Comparison of ENCODE assay signal across 8 cellular contexts in genomic region chr2:26764078-26764887, GRCh38. TPM values are rescaled to one million over a fixed set of nuclear protein-coding genes. Genes with fewer than 3 reads are reported as not detected.
DNase-seq lines count a peak whose midpoint lies in the region; ATAC-seq and TF ChIP-seq lines count a peak whose summit lies in the region.

A gene with protein sequence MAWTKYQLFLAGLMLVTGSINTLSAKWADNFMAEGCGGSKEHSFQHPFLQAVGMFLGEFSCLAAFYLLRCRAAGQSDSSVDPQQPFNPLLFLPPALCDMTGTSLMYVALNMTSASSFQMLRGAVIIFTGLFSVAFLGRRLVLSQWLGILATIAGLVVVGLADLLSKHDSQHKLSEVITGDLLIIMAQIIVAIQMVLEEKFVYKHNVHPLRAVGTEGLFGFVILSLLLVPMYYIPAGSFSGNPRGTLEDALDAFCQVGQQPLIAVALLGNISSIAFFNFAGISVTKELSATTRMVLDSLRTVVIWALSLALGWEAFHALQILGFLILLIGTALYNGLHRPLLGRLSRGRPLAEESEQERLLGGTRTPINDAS (plus strand): TSS chr2:26764284. CDS start chr2:26764350, 66 bp downstream.

- DNase-seq in CD1c-positive myeloid dendritic cell (ENCODE audit: extremely low spot score): peak; percentile 90
- no peak for DNase-seq in NT2/D1 (ENCODE audit: low read depth, low spot score)
- DNase-seq in activated T-cell treated with anti-CD3 and anti-CD28 coated beads for 48 hours (ENCODE audit: low read depth): peak; percentile 80
- DNase-seq in epithelial cell of prostate (ENCODE audit: low read depth, low spot score): no peak
- DNase-seq in mucosa of descending colon: peak; percentile 86 to 90 (median 89)
- DNase-seq in stimulated activated CD8-positive, alpha-beta memory T cell treated with anti-CD3 and anti-CD28 coated beads, Interleukin-4, amount 100 ng/mL, for 1 hour (ENCODE audit: low read depth in 2 of 2, low spot score in 1 of 2): peak; percentile 60 to 65

- peaks cover 11% of the 10 kb centered on the region for H3K36me3 ChIP-seq in NT2/D1 (ENCODE audit: insufficient read depth, insufficient read length, low read length)
- H3K36me3 ChIP-seq in mucosa of descending colon (ENCODE audit: low read depth): no peaks in the 10 kb centered on the region

- H3K27ac ChIP-seq in epithelial cell of prostate: peak within 1 kb of the TSS; percentile 79

- intact Hi-C loops in mucosa of descending colon (cut with DNase I, micrococcal nuclease): no loop called here

- no peaks in the 10 kb centered on the region for H3K27me3 ChIP-seq in NT2/D1 (ENCODE audit: insufficient read depth, insufficient read length)

- H3K4me3 ChIP-seq in NT2/D1 (ENCODE audit: insufficient read length, low read depth): peak within 1 kb of the TSS; percentile 76
- peak within 1 kb of the TSS; percentile 94 for H3K4me3 ChIP-seq in mucosa of descending colon

- no peaks in the 10 kb centered on the region for H3K9me3 ChIP-seq in NT2/D1 (ENCODE audit: insufficient read depth, low read length)
- no peaks in the 10 kb centered on the region for H3K9me3 ChIP-seq in mucosa of descending colon

- H3K9ac ChIP-seq in NT2/D1 (ENCODE audit: insufficient read length, low read depth): peak within 1 kb of the TSS; percentile 95

- TF ChIP-seq CTCF in mucosa of descending colon (IDR thresholded peaks at IDR 0.05): no peak

- ATAC-seq in GM19372 (IDR thresholded peaks at IDR 0.05; ENCODE audit: low read depth, unreplicated experiment) (peak; percentile 89), HG03571 (IDR thresholded peaks at IDR 0.05; ENCODE audit: unreplicated experiment) (peak; percentile 65), mucosa of descending colon (peak; percentile 97)

- peaks cover 5% of the 10 kb centered on the region for H3K4me1 ChIP-seq in NT2/D1 (ENCODE audit: insufficient read depth, insufficient read length)
- peaks cover 19% of the 10 kb centered on the region for H3K4me1 ChIP-seq in mucosa of descending colon (ENCODE audit: low read depth)

RNA-seq across cellular contexts. Expression of the gene that starts here (rescaled TPM):
- 10 to 100 TPM; 27.4 to 33.4 (median 33.3) TPM for total RNA-seq in mucosa of descending colon

Comparison
In these comparisons a context has a peak if more than half of its experiments do, and no peak if none do; other contexts are left out.
1. DNase-seq: peak in CD1c-positive myeloid dendritic cell (single experiment), activated T-cell treated with anti-CD3 and anti-CD28 coated beads for 48 hours (single experiment), mucosa of descending colon (3 of 3) and stimulated activated CD8-positive, alpha-beta memory T cell treated with anti-CD3 and anti-CD28 coated beads, Interleukin-4, amount 100 ng/mL, for 1 hour (2 of 2); none in NT2/D1 (single experiment) and epithelial cell of prostate (single experiment).
2. Peak in every context shown above with its lines, with median percentiles within 50 percentile points of each other: ATAC-seq.